Comparison of ENCODE assay signal across 11 cellular contexts in the genomic region with DNA sequence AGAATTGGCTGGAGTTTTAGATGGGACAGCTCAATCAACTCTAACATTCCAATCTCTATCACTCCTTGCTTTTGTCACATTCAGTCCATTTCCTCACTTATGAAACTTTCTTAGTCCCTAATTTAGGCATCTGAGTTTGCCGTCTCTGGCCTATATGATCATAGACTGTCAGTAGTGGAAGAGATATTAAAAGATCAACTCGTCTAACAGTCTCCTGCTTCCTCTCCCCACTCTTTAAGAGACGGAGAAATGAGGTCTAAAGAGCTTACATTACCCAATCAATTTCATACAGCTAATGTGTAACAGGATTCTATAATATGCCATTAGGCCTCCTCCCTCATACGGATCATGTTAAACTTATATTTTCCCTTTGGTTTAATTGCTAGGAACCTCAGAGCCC. TPM values are rescaled to one million over a fixed set of nuclear protein-coding genes. Genes with fewer than 3 reads are reported as not detected.
DNase-seq lines count a peak whose midpoint lies in the region; ATAC-seq and TF ChIP-seq lines count a peak whose summit lies in the region.
"Had no signal": no experiment of that assay in that cellular context is flagged by ENCODE, and none has a peak within 500 bp of the region (broad histone marks: within the 10 kb centered on the region; RNA-seq: fewer than 3 reads in every experiment).

No MANE protein-coding gene starts in this region.

- H3K27me3 Mint-ChIP-seq in CD8-positive, alpha-beta T cell (ENCODE audit: low read depth): no peaks in the 10 kb centered on the region
- no peaks in the 10 kb centered on the region for H3K27me3 Mint-ChIP-seq in activated T-helper 17 cell treated with anti-CD3 and anti-CD28 coated beads, Interleukin-2, amount 50 U/mL, for 72 hours
- H3K27me3 Mint-ChIP-seq in nephron progenitor cell (ENCODE audit: low read depth, poor library complexity): peaks cover 41% of the 10 kb centered on the region

- H3K27me3 ChIP-seq in CD8-positive, alpha-beta T cell (ENCODE audit: insufficient read depth, low read length): no peaks in the 10 kb centered on the region
- H3K27me3 ChIP-seq in Karpas-422 (ENCODE audit: low read length): no peaks in the 10 kb centered on the region
- H3K27me3 ChIP-seq: pancreas had no signal

- H3K27ac Mint-ChIP-seq in CD8-positive, alpha-beta T cell: no peak overlapping the region
- H3K27ac Mint-ChIP-seq in activated T-helper 17 cell treated with anti-CD3 and anti-CD28 coated beads, Interleukin-2, amount 50 U/mL, for 72 hours: peak overlapping the region; percentile 100
- H3K27ac Mint-ChIP-seq in nephron progenitor cell: no peak overlapping the region

- peak overlapping the region; percentile 39 for H3K4me3 Mint-ChIP-seq in CD8-positive, alpha-beta T cell
- H3K4me3 Mint-ChIP-seq in activated T-helper 17 cell treated with anti-CD3 and anti-CD28 coated beads, Interleukin-2, amount 50 U/mL, for 72 hours: peak overlapping the region; percentile 95
- peak overlapping the region; percentile 95 for H3K4me3 Mint-ChIP-seq in nephron progenitor cell

- H3K4me1 ChIP-seq in CD8-positive, alpha-beta T cell (ENCODE audit: insufficient read depth, low read length): peaks cover 12% of the 10 kb centered on the region
- H3K4me1 ChIP-seq in Karpas-422 (ENCODE audit: low read length): peaks cover 22% of the 10 kb centered on the region

- no peaks in the 10 kb centered on the region for H3K9me3 ChIP-seq in CD8-positive, alpha-beta T cell (ENCODE audit: low read length)
- no peaks in the 10 kb centered on the region for H3K9me3 ChIP-seq in Karpas-422 (ENCODE audit: low read length)
- H3K9me3 ChIP-seq: pancreas, thoracic aorta had no signal

- no peaks in the 10 kb centered on the region for H3K9me3 Mint-ChIP-seq in CD8-positive, alpha-beta T cell
- no peaks in the 10 kb centered on the region for H3K9me3 Mint-ChIP-seq in activated T-helper 17 cell treated with anti-CD3 and anti-CD28 coated beads, Interleukin-2, amount 50 U/mL, for 72 hours
- H3K9me3 Mint-ChIP-seq in nephron progenitor cell: peaks cover 12% of the 10 kb centered on the region

- H2AFZ ChIP-seq in Karpas-422 (ENCODE audit: low read length): no peak overlapping the region

- H3K4me3 ChIP-seq in CD8-positive, alpha-beta T cell (ENCODE audit: low read depth, low read length): no peak overlapping the region
- H3K4me3 ChIP-seq in Karpas-422 (ENCODE audit: low read length): peak overlapping the region; percentile 81

- no peak for ATAC-seq in CD8-positive, alpha-beta T cell
- no peak for ATAC-seq in activated T-helper 17 cell treated with anti-CD3 and anti-CD28 coated beads, Interleukin-2, amount 50 U/mL, for 72 hours (replicated peaks)
- ATAC-seq in GM18519 (IDR thresholded peaks at IDR 0.05; ENCODE audit: low FRiP score, unreplicated experiment) (no peak), HG03139 (IDR thresholded peaks at IDR 0.05; ENCODE audit: unreplicated experiment) (no peak)
- ATAC-seq: pancreas had no signal

- no peak overlapping the region for H3K27ac ChIP-seq in CD8-positive, alpha-beta T cell (ENCODE audit: low read depth, low read length)
- H3K27ac ChIP-seq in Karpas-422 (ENCODE audit: low read length): peak overlapping the region; percentile 10; the same call in 1 of the 2 replicates
- H3K27ac ChIP-seq: pancreas had no signal

- H3K36me3 ChIP-seq in CD8-positive, alpha-beta T cell (ENCODE audit: insufficient read depth, low read length): no peaks in the 10 kb centered on the region
- no peaks in the 10 kb centered on the region for H3K36me3 ChIP-seq in Karpas-422 (ENCODE audit: insufficient read depth, low read length)
- H3K36me3 ChIP-seq: pancreas, thoracic aorta had no signal

- intact Hi-C loops in CD8-positive, alpha-beta T cell (cut with DNase I, micrococcal nuclease): loop anchor here in 1 of 2 experiments (1.0 kb wide), 1 partner anchor 30 kb away; no protein-coding TSS in a partner anchor

- H3K9ac ChIP-seq in Karpas-422 (ENCODE audit: low read length): peak overlapping the region; percentile 80

- H4K20me1 ChIP-seq in Karpas-422 (ENCODE audit: insufficient read depth, low read depth, low read length): no peaks in the 10 kb centered on the region

- CTCF ChIA-PET in CD8-positive, alpha-beta T cell (lab: Charles Lee): interaction anchor here (0.6 to 1.0 kb wide), 2 partner anchors 132 to 178 kb away, joined by 3 to 5 read pairs; no protein-coding TSS in a partner anchor

- DNase-seq in CD8-positive, alpha-beta T cell: no peak
- DNase-seq in Karpas-422: peak; percentile 46
- DNase-seq in nephron progenitor cell: no peak
- no peak for DNase-seq in activated CD4-positive, CD25-positive, alpha-beta regulatory T cell (lab: John Stamatoyannopoulos, UW)
- DNase-seq: NCI-H2029; pancreas; stimulated activated CD4-positive, alpha-beta T cell treated with anti-CD3 and anti-CD28 coated beads, Interleukin-4, amount 100 ng/mL, for 4 hours had no signal

- no peaks in the 10 kb centered on the region for H3K9me2 ChIP-seq in Karpas-422 (replicated peaks; ENCODE audit: insufficient read depth, low read length)

- TF ChIP-seq CTCF in CD8-positive, alpha-beta T cell (IDR thresholded peaks at IDR 0.05): no peak
- no peak for TF ChIP-seq CTCF in nephron progenitor cell (IDR thresholded peaks at IDR 0.05)

- peak overlapping the region; percentile 90 for H3K4me2 ChIP-seq in Karpas-422 (ENCODE audit: low read depth, low read length, poor library complexity, severe bottlenecking)

- H3K79me2 ChIP-seq in Karpas-422 (ENCODE audit: low read length): peaks cover 5% of the 10 kb centered on the region; the same call in 1 of the 2 replicates

- peaks cover 5% of the 10 kb centered on the region for H3K36me3 Mint-ChIP-seq in CD8-positive, alpha-beta T cell
- H3K36me3 Mint-ChIP-seq in activated T-helper 17 cell treated with anti-CD3 and anti-CD28 coated beads, Interleukin-2, amount 50 U/mL, for 72 hours (ENCODE audit: low read depth): peaks cover 10% of the 10 kb centered on the region
- H3K36me3 Mint-ChIP-seq in nephron progenitor cell (ENCODE audit: low read depth): peaks cover 33% of the 10 kb centered on the region

- POLR2A ChIA-PET in CD8-positive, alpha-beta T cell (lab: Charles Lee): no interaction called here

- peaks cover 32% of the 10 kb centered on the region for H3K4me1 Mint-ChIP-seq in CD8-positive, alpha-beta T cell (ENCODE audit: low read depth)
- H3K4me1 Mint-ChIP-seq in activated T-helper 17 cell treated with anti-CD3 and anti-CD28 coated beads, Interleukin-2, amount 50 U/mL, for 72 hours: peaks cover 22% of the 10 kb centered on the region
- H3K4me1 Mint-ChIP-seq in nephron progenitor cell: peaks cover 23% of the 10 kb centered on the region

RNA-seq across cellular contexts. Expression of gene ATP23, which starts 6.6 kb away (rescaled TPM):
- 1 to 10 TPM; 3.6 to 4.7 TPM for total RNA-seq in CD8-positive, alpha-beta T cell
- total RNA-seq in Karpas-422 (2014; rRNA removed; shearing (Covaris generic); ENCODE audit: low replicate concordance): 13.1 and 36.3 TPM in 2 replicates
- 10 to 100 TPM; 13.5 to 19.4 TPM for total RNA-seq in activated T-helper 17 cell treated with anti-CD3 and anti-CD28 coated beads, Interleukin-2, amount 50 U/mL, for 72 hours

Comparison
In these comparisons a context has a peak if more than half of its experiments do, and no peak if none do; other contexts are left out.
1. H3K4me3 Mint-ChIP-seq: peak in every context shown above with its lines; median percentile 95 in activated T-helper 17 cell treated with anti-CD3 and anti-CD28 coated beads, Interleukin-2, amount 50 U/mL, for 72 hours; 95 in nephron progenitor cell; 39 in CD8-positive, alpha-beta T cell.